ENCODE assay signal across 20 cellular contexts in genomic region chr17:4573115-4573514, GRCh38. TPM values are rescaled to one million over a fixed set of nuclear protein-coding genes. Genes with fewer than 3 reads are reported as not detected.
DNase-seq lines count a peak whose midpoint lies in the region; ATAC-seq and TF ChIP-seq lines count a peak whose summit lies in the region.
"Had no signal": no experiment of that assay in that cellular context is flagged by ENCODE, and none has a peak within 500 bp of the region (broad histone marks: within the 10 kb centered on the region; RNA-seq: fewer than 3 reads in every experiment).

No MANE protein-coding gene starts in this region.

- no peaks in the 10 kb centered on the region for H3K36me3 ChIP-seq in KMS-11 (ENCODE audit: insufficient read depth)
- no peaks in the 10 kb centered on the region for H3K36me3 ChIP-seq in upper lobe of right lung

- DNase-seq in activated naive CD8-positive, alpha-beta T cell treated with anti-CD3 and anti-CD28 coated beads, Interleukin-2, amount 50 U/mL, for 24 hours = no peak
- no peak for DNase-seq in upper lobe of right lung
- no peak for DNase-seq in nephron progenitor cell
- DNase-seq: ACHN, C1 segment of cervical spinal cord, DMS79 treated with DMSO at 0.1 percent for 48 hours, HFFc6, NCI-H1092 treated with DMSO at 0.1 percent for 48 hours, NCI-H146, NCI-H2029 treated with DMSO at 0.1 percent for 48 hours had no signal

- peak overlapping the region; percentile 58 for H3K27ac Mint-ChIP-seq in activated naive CD8-positive, alpha-beta T cell
- no peak overlapping the region for H3K27ac Mint-ChIP-seq in activated naive CD8-positive, alpha-beta T cell treated with anti-CD3 and anti-CD28 coated beads, Interleukin-2, amount 50 U/mL, for 24 hours
- H3K27ac Mint-ChIP-seq in dendritic cell treated with granulocyte-macrophage colony-stimulating factor and Interleukin-4, amounts not matched to agents 40 ng/mL and 50 ng/mL, for 4 days = peak overlapping the region; percentile 77
- H3K27ac Mint-ChIP-seq in stimulated activated memory B cell treated with anti-CD40 and anti-IgM and Interleukin-4, amounts not matched to agents 10 μg/mL and 1 μg/mL and 100 μg/mL, for 72 hours = peak overlapping the region; percentile 49
- H3K27ac Mint-ChIP-seq in nephron progenitor cell = no peak overlapping the region
- H3K27ac Mint-ChIP-seq: HFFc6, IgD-negative memory B cell had no signal

- no peak overlapping the region for H3K9ac ChIP-seq in KMS-11

- no peak overlapping the region for H2AFZ ChIP-seq in KMS-11 (ENCODE audit: low read depth)

- H3K4me3 Mint-ChIP-seq in activated naive CD8-positive, alpha-beta T cell = peak overlapping the region; percentile 7
- no peak overlapping the region for H3K4me3 Mint-ChIP-seq in activated naive CD8-positive, alpha-beta T cell treated with anti-CD3 and anti-CD28 coated beads, Interleukin-2, amount 50 U/mL, for 24 hours
- H3K4me3 Mint-ChIP-seq in dendritic cell treated with granulocyte-macrophage colony-stimulating factor and Interleukin-4, amounts not matched to agents 40 ng/mL and 50 ng/mL, for 4 days = no peak overlapping the region
- H3K4me3 Mint-ChIP-seq in stimulated activated memory B cell treated with anti-CD40 and anti-IgM and Interleukin-4, amounts not matched to agents 10 μg/mL and 1 μg/mL and 100 μg/mL, for 72 hours = no peak overlapping the region
- H3K4me3 Mint-ChIP-seq in nephron progenitor cell = no peak overlapping the region
- H3K4me3 Mint-ChIP-seq: HFFc6, IgD-negative memory B cell had no signal

- H3K27me3 Mint-ChIP-seq in activated naive CD8-positive, alpha-beta T cell = no peaks in the 10 kb centered on the region
- H3K27me3 Mint-ChIP-seq in activated naive CD8-positive, alpha-beta T cell treated with anti-CD3 and anti-CD28 coated beads, Interleukin-2, amount 50 U/mL, for 24 hours = peaks cover 14% of the 10 kb centered on the region
- H3K27me3 Mint-ChIP-seq in dendritic cell treated with granulocyte-macrophage colony-stimulating factor and Interleukin-4, amounts not matched to agents 40 ng/mL and 50 ng/mL, for 4 days = peaks cover 33% of the 10 kb centered on the region
- H3K27me3 Mint-ChIP-seq in stimulated activated memory B cell treated with anti-CD40 and anti-IgM and Interleukin-4, amounts not matched to agents 10 μg/mL and 1 μg/mL and 100 μg/mL, for 72 hours = peaks cover 22% of the 10 kb centered on the region
- peaks cover 4% of the 10 kb centered on the region for H3K27me3 Mint-ChIP-seq in nephron progenitor cell (ENCODE audit: low read depth, poor library complexity)

- H3K4me3 ChIP-seq in KMS-11 (IDR thresholded peaks at IDR 0.05; ENCODE audit: insufficient read depth, low read depth, low read length) (no peak overlapping the region), upper lobe of right lung (no peak overlapping the region)

- H3K27me3 ChIP-seq in KMS-11 (ENCODE audit: insufficient read depth, low read depth) = no peaks in the 10 kb centered on the region
- no peaks in the 10 kb centered on the region for H3K27me3 ChIP-seq in upper lobe of right lung

- H3K4me1 ChIP-seq in KMS-11 (ENCODE audit: low read depth, poor library complexity, severe bottlenecking) (peaks cover 18% of the 10 kb centered on the region), upper lobe of right lung (no peaks in the 10 kb centered on the region)

- H3K9me3 Mint-ChIP-seq in activated naive CD8-positive, alpha-beta T cell (ENCODE audit: low read depth) = no peaks in the 10 kb centered on the region
- no peaks in the 10 kb centered on the region for H3K9me3 Mint-ChIP-seq in activated naive CD8-positive, alpha-beta T cell treated with anti-CD3 and anti-CD28 coated beads, Interleukin-2, amount 50 U/mL, for 24 hours
- H3K9me3 Mint-ChIP-seq in dendritic cell treated with granulocyte-macrophage colony-stimulating factor and Interleukin-4, amounts not matched to agents 40 ng/mL and 50 ng/mL, for 4 days = no peaks in the 10 kb centered on the region
- no peaks in the 10 kb centered on the region for H3K9me3 Mint-ChIP-seq in stimulated activated memory B cell treated with anti-CD40 and anti-IgM and Interleukin-4, amounts not matched to agents 10 μg/mL and 1 μg/mL and 100 μg/mL, for 72 hours
- H3K9me3 Mint-ChIP-seq in nephron progenitor cell = peaks cover 4% of the 10 kb centered on the region
- H3K9me3 Mint-ChIP-seq: HFFc6, IgD-negative memory B cell had no signal

- no peaks in the 10 kb centered on the region for H3K9me3 ChIP-seq in upper lobe of right lung

- no peaks in the 10 kb centered on the region for H3K79me2 ChIP-seq in KMS-11 (ENCODE audit: insufficient read depth, low read depth)

- H3K27ac ChIP-seq in KMS-11 (no peak overlapping the region), upper lobe of right lung (no peak overlapping the region)

- H3K4me1 Mint-ChIP-seq in activated naive CD8-positive, alpha-beta T cell (ENCODE audit: low read depth) = peaks cover 13% of the 10 kb centered on the region
- H3K4me1 Mint-ChIP-seq in activated naive CD8-positive, alpha-beta T cell treated with anti-CD3 and anti-CD28 coated beads, Interleukin-2, amount 50 U/mL, for 24 hours = peaks cover 13% of the 10 kb centered on the region
- H3K4me1 Mint-ChIP-seq in dendritic cell treated with granulocyte-macrophage colony-stimulating factor and Interleukin-4, amounts not matched to agents 40 ng/mL and 50 ng/mL, for 4 days (ENCODE audit: low read depth) = peaks cover 23% of the 10 kb centered on the region
- peaks cover 16% of the 10 kb centered on the region for H3K4me1 Mint-ChIP-seq in stimulated activated memory B cell treated with anti-CD40 and anti-IgM and Interleukin-4, amounts not matched to agents 10 μg/mL and 1 μg/mL and 100 μg/mL, for 72 hours
- H3K4me1 Mint-ChIP-seq in nephron progenitor cell = peaks cover 72% of the 10 kb centered on the region

- intact Hi-C loops in dendritic cell treated with granulocyte-macrophage colony-stimulating factor and Interleukin-4, amounts not matched to agents 40 ng/mL and 50 ng/mL, for 4 days (cut with micrococcal nuclease) = no loop called here
- intact Hi-C loops in upper lobe of right lung (cut with DNase I) = no loop called here

- H3K36me3 Mint-ChIP-seq in activated naive CD8-positive, alpha-beta T cell = no peaks in the 10 kb centered on the region
- no peaks in the 10 kb centered on the region for H3K36me3 Mint-ChIP-seq in activated naive CD8-positive, alpha-beta T cell treated with anti-CD3 and anti-CD28 coated beads, Interleukin-2, amount 50 U/mL, for 24 hours (ENCODE audit: low read depth)
- H3K36me3 Mint-ChIP-seq in dendritic cell treated with granulocyte-macrophage colony-stimulating factor and Interleukin-4, amounts not matched to agents 40 ng/mL and 50 ng/mL, for 4 days (ENCODE audit: low read depth) = no peaks in the 10 kb centered on the region
- no peaks in the 10 kb centered on the region for H3K36me3 Mint-ChIP-seq in stimulated activated memory B cell treated with anti-CD40 and anti-IgM and Interleukin-4, amounts not matched to agents 10 μg/mL and 1 μg/mL and 100 μg/mL, for 72 hours
- no peaks in the 10 kb centered on the region for H3K36me3 Mint-ChIP-seq in nephron progenitor cell (ENCODE audit: low read depth)
- H3K36me3 Mint-ChIP-seq: IgD-negative memory B cell had no signal

- TF ChIP-seq CTCF in KMS-11 (conservative IDR thresholded peaks at IDR 0.05; ENCODE audit: low read depth, low read length) (no peak), upper lobe of right lung (IDR thresholded peaks at IDR 0.05) (no peak), nephron progenitor cell (IDR thresholded peaks at IDR 0.05) (no peak)

- H3K4me2 ChIP-seq in KMS-11 = peak overlapping the region; percentile 13; the same call in 1 of the 2 replicates

- no peak for ATAC-seq in activated naive CD8-positive, alpha-beta T cell treated with anti-CD3 and anti-CD28 coated beads, Interleukin-2, amount 50 U/mL, for 24 hours
- no peak for ATAC-seq in stimulated activated memory B cell treated with anti-CD40 and anti-IgM and Interleukin-4, amounts not matched to agents 10 μg/mL and 1 μg/mL and 100 μg/mL, for 72 hours
- no peak for ATAC-seq in upper lobe of right lung

- H4K20me1 ChIP-seq in KMS-11 (ENCODE audit: insufficient read depth) = no peaks in the 10 kb centered on the region

RNA-seq across cellular contexts. Expression of gene SMTNL2, which starts 11.2 kb away (rescaled TPM):
- total RNA-seq in upper lobe of right lung = 2.7 TPM
- total RNA-seq: HFFc6, HT-29, LHCN-M2 had no signal

RNA-seq across cellular contexts. Expression of gene GGT6, which starts 12.7 kb away (rescaled TPM):
- 5.6 TPM for total RNA-seq in upper lobe of right lung
- total RNA-seq: H4, HFFc6, LHCN-M2, NCI-H460, SK-MEL-5 had no signal

RNA-seq across cellular contexts. Expression of gene MYBBP1A, which starts 17.9 kb away (rescaled TPM):
- 46.7 TPM for total RNA-seq in upper lobe of right lung

Comparison
In these comparisons a context has a peak if more than half of its experiments do, and no peak if none do; other contexts are left out.
1. H3K27ac Mint-ChIP-seq: peak in activated naive CD8-positive, alpha-beta T cell (single experiment), dendritic cell treated with granulocyte-macrophage colony-stimulating factor and Interleukin-4, amounts not matched to agents 40 ng/mL and 50 ng/mL, for 4 days (single experiment) and stimulated activated memory B cell treated with anti-CD40 and anti-IgM and Interleukin-4, amounts not matched to agents 10 μg/mL and 1 μg/mL and 100 μg/mL, for 72 hours (single experiment); none in activated naive CD8-positive, alpha-beta T cell treated with anti-CD3 and anti-CD28 coated beads, Interleukin-2, amount 50 U/mL, for 24 hours (single experiment) and nephron progenitor cell (single experiment).